21 cellular contexts compared by ENCODE assay signal in genomic region chr1:170699696-170700095, GRCh38. TPM values are rescaled to one million over a fixed set of nuclear protein-coding genes. Genes with fewer than 3 reads are reported as not detected.
DNase-seq lines count a peak whose midpoint lies in the region; ATAC-seq and TF ChIP-seq lines count a peak whose summit lies in the region.
"Had no signal": no experiment of that assay in that cellular context is flagged by ENCODE, and none has a peak within 500 bp of the region (broad histone marks: within the 10 kb centered on the region; RNA-seq: fewer than 3 reads in every experiment).

No MANE protein-coding gene starts in this region.

- in situ Hi-C loops in brain microvascular endothelial cell (cut with HindIII; ENCODE audit: low pct_ligation_motif_present, low sequenced_read_pairs), result no loop called here

- intact Hi-C loops in thyroid gland (cut with DNase I), result no loop called here

- peaks cover 18 to 52% of the 10 kb centered on the region in 2 experiments for H3K36me3 ChIP-seq in SK-N-SH (replicated peaks in 1 of 2; ENCODE audit: control insufficient read depth in 1 of 2, insufficient read depth in 2 of 2, low read length in 1 of 2)
- no peaks in the 10 kb centered on the region for H3K36me3 ChIP-seq in brain microvascular endothelial cell (replicated peaks)
- no peaks in the 10 kb centered on the region for H3K36me3 ChIP-seq in osteoblast (ENCODE audit: insufficient read depth, low read length)
- no peaks in the 10 kb centered on the region for H3K36me3 ChIP-seq in thyroid gland
- H3K36me3 ChIP-seq: left lung had no signal

- H3K27ac ChIP-seq in SK-N-SH (ENCODE audit: low read depth in 2 of 2, low read length in 1 of 2), result peak overlapping the region; percentile 81 to 99
- H3K27ac ChIP-seq in brain microvascular endothelial cell, result peak overlapping the region; percentile 41
- peak overlapping the region; percentile 89 for H3K27ac ChIP-seq in osteoblast (ENCODE audit: low read depth, low read length)
- peak overlapping the region in 1 of 3 donors; percentile 53 for H3K27ac ChIP-seq in thyroid gland
- H3K27ac ChIP-seq: epithelial cell of prostate had no signal

- ATAC-seq in HG02884 (IDR thresholded peaks at IDR 0.05; ENCODE audit: unreplicated experiment) (no peak), HG02970 (IDR thresholded peaks at IDR 0.05; ENCODE audit: low FRiP score, unreplicated experiment) (no peak)

- H2AFZ ChIP-seq in SK-N-SH (ENCODE audit: low read depth) (no peak overlapping the region), osteoblast (ENCODE audit: low read length) (no peak overlapping the region)

- H3K4me1 ChIP-seq in SK-N-SH (ENCODE audit: control insufficient read depth in 1 of 2, insufficient read depth in 2 of 2, low read depth in 1 of 2, low read length in 1 of 2) (peaks cover 39 to 74% of the 10 kb centered on the region in 2 experiments), osteoblast (ENCODE audit: insufficient read depth, low read length) (peaks cover 76% of the 10 kb centered on the region), thyroid gland (peaks cover 13 to 14% of the 10 kb centered on the region in 2 donors)
- H3K4me1 ChIP-seq: left lung had no signal

- H3K9me3 ChIP-seq in SK-N-SH (no peaks in the 10 kb centered on the region), osteoblast (ENCODE audit: low read depth, low read length) (no peaks in the 10 kb centered on the region), thyroid gland (no peaks in the 10 kb centered on the region)
- H3K9me3 ChIP-seq: left lung had no signal

- H3K4me3 ChIP-seq in SK-N-SH (ENCODE audit: low read depth in 2 of 2, low read length in 1 of 2) (no peak overlapping the region), brain microvascular endothelial cell (ENCODE audit: low read depth, low read length) (no peak overlapping the region), osteoblast (ENCODE audit: insufficient read depth, low read length) (no peak overlapping the region), thyroid gland (replicated peaks in 1 of 3) (no peak overlapping the region)
- H3K4me3 ChIP-seq: left lung had no signal

- H3K79me2 ChIP-seq in SK-N-SH (ENCODE audit: insufficient read depth), result peaks cover 98% of the 10 kb centered on the region
- peaks cover 74% of the 10 kb centered on the region for H3K79me2 ChIP-seq in osteoblast (ENCODE audit: insufficient read depth, low read length)

- H4K20me1 ChIP-seq in SK-N-SH (ENCODE audit: insufficient read depth) (no peaks in the 10 kb centered on the region; the same call in 1 of the 2 replicates), osteoblast (ENCODE audit: insufficient read depth, low read length) (no peaks in the 10 kb centered on the region)

- TF ChIP-seq CTCF in SK-N-SH (IDR thresholded peaks at IDR 0.05), result no peak
- TF ChIP-seq CTCF in brain microvascular endothelial cell (IDR thresholded peaks at IDR 0.05; ENCODE audit: low read depth, low read length, missing control alignments), result no peak
- TF ChIP-seq CTCF in osteoblast (IDR thresholded peaks at IDR 0.05; ENCODE audit: extremely low read depth, low read depth, low read length), result no peak
- TF ChIP-seq CTCF in thyroid gland (IDR thresholded peaks at IDR 0.05), result no peak
- no peak for TF ChIP-seq CTCF in GM10266 (IDR thresholded peaks at IDR 0.05; ENCODE audit: control insufficient read depth, insufficient read depth, low read depth, missing control alignments)

- no peak for DNase-seq in SK-N-SH
- DNase-seq in brain microvascular endothelial cell, result no peak
- DNase-seq in osteoblast (ENCODE audit: insufficient read length, low spot score, missing footprints), result no peak
- peak; percentile 59 to 66 for DNase-seq in thyroid gland
- no peak for DNase-seq in GM10266 (ENCODE audit: extremely low spot score)
- DNase-seq: activated CD8-positive, alpha-beta memory T cell treated with anti-CD3 and anti-CD28 coated beads for 24 hours; activated naive CD4-positive, alpha-beta T cell treated with anti-CD3 and anti-CD28 coated beads for 36 hours; activated T-cell treated with anti-CD3 and anti-CD28 coated beads, Interleukin-2, amount 50 U/mL, for 24 hours; amniotic stem cell; Calu3; cerebellar nuclear complex; effector CD4-positive, alpha-beta T cell; left lung; NCI-H1092 treated with DMSO at 0.1 percent for 48 hours; NCI-H187 treated with DMSO at 0.1 percent for 48 hours; NCI-H69 had no signal

- H3F3A ChIP-seq in SK-N-SH (replicated peaks; ENCODE audit: insufficient read depth), result peaks cover 91% of the 10 kb centered on the region

- no peak for TF ChIP-seq RAD21 in SK-N-SH (IDR thresholded peaks at IDR 0.05; ENCODE audit: low read length)

- 33% methylated on average over 6 of the region's 8 CpGs for WGBS in SK-N-SH (ENCODE audit: low lambda C conversion rate)
- 37 to 43% methylated on average over 8 of the region's 8 CpGs for WGBS in thyroid gland, 2 donors

- no peak for TF ChIP-seq EP300 in SK-N-SH (IDR thresholded peaks at IDR 0.05; ENCODE audit: borderline replicate concordance in 1 of 2, low read depth in 1 of 2, low read length in 1 of 2)

- H3K9ac ChIP-seq in SK-N-SH, result peak overlapping the region; percentile 59; the same call in 1 of the 2 replicates

- TF ChIP-seq POLR2A in thyroid gland (IDR thresholded peaks at IDR 0.05), result no peak

- peak overlapping the region; percentile 57 for H3K4me2 ChIP-seq in SK-N-SH
- no peak overlapping the region for H3K4me2 ChIP-seq in osteoblast (ENCODE audit: insufficient read depth, low read length)

- no peaks in the 10 kb centered on the region for H3K9me2 ChIP-seq in SK-N-SH

- POLR2A ChIA-PET in SK-N-SH (lab: Yijun Ruan, JAX), result no interaction called here

- CTCF ChIA-PET in SK-N-SH (lab: Yijun Ruan, JAX), result interaction anchor here (1.8 kb wide), 1 partner anchor 10 kb away, joined by 8 read pairs; no protein-coding TSS in a partner anchor

- H3K27me3 ChIP-seq in SK-N-SH (ENCODE audit: insufficient read depth), result no peaks in the 10 kb centered on the region
- no peaks in the 10 kb centered on the region for H3K27me3 ChIP-seq in brain microvascular endothelial cell (replicated peaks)
- H3K27me3 ChIP-seq in osteoblast (ENCODE audit: insufficient read depth, low read length), result no peaks in the 10 kb centered on the region
- no peaks in the 10 kb centered on the region for H3K27me3 ChIP-seq in thyroid gland
- H3K27me3 ChIP-seq: left lung had no signal

TF ChIP-seq in SK-N-SH, 30 proteins besides CTCF, POLR2A, EP300 and RAD21:
- no peak for TF ChIP-seq IRF3 (IDR thresholded peaks at IDR 0.05; ENCODE audit: low read depth, low read length)
- no peak for TF ChIP-seq EZH2phosphoT487 (IDR thresholded peaks at IDR 0.05; ENCODE audit: borderline replicate concordance, low read depth)

RNA-seq across cellular contexts. Expression of gene PRRX1, which starts 35.8 kb away (rescaled TPM):
- polyA plus RNA-seq in SK-N-SH (2012; rRNA removed), result 356 and 431 TPM in 2 replicates
- polyA plus RNA-seq in SK-N-SH (2012; cell fraction: cytosol; rRNA removed), result 352 and 421 TPM in 2 replicates
- 197 and 345 TPM in 2 replicates for polyA plus RNA-seq in SK-N-SH (2012; cell fraction: nucleus; rRNA removed)
- 307 and 427 TPM in 2 replicates for total RNA-seq in osteoblast
- total RNA-seq in thyroid gland, result 10 to 100 TPM; 56.4 to 87.3 (median 59.8) TPM
- total RNA-seq: activated naive CD4-positive, alpha-beta T cell treated with anti-CD3 and anti-CD28 coated beads for 36 hours had no signal
- polyA plus RNA-seq: CD14-positive monocyte, IgD-negative memory B cell had no signal

Comparison
In these comparisons a context has a peak if more than half of its experiments do, and no peak if none do; other contexts are left out.
1. DNase-seq: peak in thyroid gland (2 of 2); none in SK-N-SH (single experiment), brain microvascular endothelial cell (single experiment), osteoblast (single experiment) and GM10266 (single experiment).